8 cellular contexts compared by ENCODE assay signal in the genomic region with DNA sequence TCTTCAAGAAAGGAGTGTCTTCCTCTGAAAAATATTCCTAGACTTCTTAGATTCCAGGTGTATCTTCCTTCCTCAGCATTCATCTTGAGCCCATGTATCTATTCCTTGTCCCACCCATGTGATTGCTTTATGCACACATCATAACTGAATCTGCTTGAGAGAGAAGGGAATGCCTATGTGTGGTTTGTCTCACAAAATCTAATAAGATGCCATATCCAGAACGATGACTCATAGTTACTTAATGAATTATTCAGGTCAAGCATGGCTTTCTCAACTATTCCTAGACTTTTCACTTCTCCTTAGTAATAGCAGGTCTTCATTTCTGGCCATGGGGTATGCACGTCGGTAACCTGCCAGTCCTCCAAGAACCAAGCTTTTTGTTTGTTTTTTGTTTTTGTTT.
DNase-seq lines count a peak whose midpoint lies in the region; ATAC-seq and TF ChIP-seq lines count a peak whose summit lies in the region.

No MANE protein-coding gene starts in this region.

- H3K27me3 ChIP-seq in cardiac muscle cell (no peaks in the 10 kb centered on the region), colonic mucosa (no peaks in the 10 kb centered on the region), uterus (no peaks in the 10 kb centered on the region)

- H3K4me3 ChIP-seq in cardiac muscle cell = no peak overlapping the region
- no peak overlapping the region for H3K4me3 ChIP-seq in colonic mucosa
- no peak overlapping the region for H3K4me3 ChIP-seq in mesodermal cell (ENCODE audit: extremely low read depth, insufficient read depth, low read length, poor library complexity, severe bottlenecking)
- H3K4me3 ChIP-seq in uterus = no peak overlapping the region

- WGBS in mesodermal cell (ENCODE audit: insufficient coverage in 2 of 2), 2 experiments = 83% methylated on average over 1 of the region's 3 CpGs; no CpG with 5 or more reads in 1 of the 2 experiments

- H3K27ac ChIP-seq in cardiac muscle cell (peak overlapping the region; percentile 99), colonic mucosa (peak overlapping the region; percentile 51), mesodermal cell (ENCODE audit: low read depth, low read length, severe bottlenecking) (peak overlapping the region; percentile 89), uterus (peak overlapping the region; percentile 82 to 96)

- peak overlapping the region in 1 of 2 donors; percentile 13 for H3K9ac ChIP-seq in colonic mucosa (ENCODE audit: low read depth in 2 of 2, low read length in 2 of 2)

- H3K36me3 ChIP-seq in cardiac muscle cell (no peaks in the 10 kb centered on the region), colonic mucosa (no peaks in the 10 kb centered on the region), mesodermal cell (ENCODE audit: control insufficient read depth, insufficient read depth, low read length) (peaks cover 12% of the 10 kb centered on the region), uterus (no peaks in the 10 kb centered on the region)

- no peak for TF ChIP-seq CTCF in cardiac muscle cell (IDR thresholded peaks at IDR 0.05; ENCODE audit: low read depth, low read length)
- no peak for TF ChIP-seq CTCF in colonic mucosa (IDR thresholded peaks at IDR 0.05)
- no peak for TF ChIP-seq CTCF in uterus (IDR thresholded peaks at IDR 0.05)

- intact Hi-C loops in Right ventricle myocardium inferior (cut with DNase I) = no loop called here
- intact Hi-C loops in colonic mucosa (cut with DNase I) = no loop called here
- intact Hi-C loops in uterus (cut with DNase I; ENCODE audit: low total_unique reads) = loop anchor here (5.0 kb wide), 1 partner anchor 120 kb away; a partner anchor contains a TSS

- no peak for ATAC-seq in Right ventricle myocardium inferior
- ATAC-seq in HG02970 (IDR thresholded peaks at IDR 0.05; ENCODE audit: low FRiP score, unreplicated experiment) = no peak

- H3K4me1 ChIP-seq in cardiac muscle cell (ENCODE audit: low read depth) = peaks cover 67% of the 10 kb centered on the region
- H3K4me1 ChIP-seq in colonic mucosa = peaks cover 12% of the 10 kb centered on the region
- peaks cover 12% of the 10 kb centered on the region for H3K4me1 ChIP-seq in mesodermal cell (ENCODE audit: control insufficient read depth, insufficient read depth, low read length, poor library complexity, severe bottlenecking)
- no peaks in the 10 kb centered on the region for H3K4me1 ChIP-seq in uterus

- TF ChIP-seq POLR2A in uterus (IDR thresholded peaks at IDR 0.05) = no peak

- DNase-seq in cardiac muscle cell (ENCODE audit: low read depth in 1 of 2, low spot score in 1 of 2) = peak in 1 of 2 donors; percentile 17
- no peak for DNase-seq in Right ventricle myocardium inferior (ENCODE audit: missing footprints)
- DNase-seq in colonic mucosa = no peak
- no peak for DNase-seq in uterus
- DNase-seq in stimulated activated CD8-positive, alpha-beta memory T cell treated with anti-CD3 and anti-CD28 coated beads, Interleukin-4, amount 100 ng/mL, for 48 hours = no peak
- DNase-seq in NCI-H187 (lab: John Stamatoyannopoulos, UW) = no peak

- H3K9me3 ChIP-seq in cardiac muscle cell (ENCODE audit: low read depth) (no peaks in the 10 kb centered on the region), colonic mucosa (no peaks in the 10 kb centered on the region), mesodermal cell (ENCODE audit: control insufficient read depth, low read length) (no peaks in the 10 kb centered on the region), uterus (no peaks in the 10 kb centered on the region)
